1 cellular context compared by ENCODE assay signal in genomic region chr2:219207884-219208740, GRCh38.
A peak's percentile ranks its signal among the peaks of the same experiment; 100 is the strongest.
TF ChIP-seq lines count a peak whose summit lies in the region.

No MANE protein-coding gene starts in this region.

TF ChIP-seq in IMR-90, 13 proteins besides CTCF, POLR2A, EP300 and RAD21:
- TF ChIP-seq BHLHE40 (IDR thresholded peaks at IDR 0.05; ENCODE audit: low read depth, low read length): peak; percentile 16; the same call in 1 of the 2 replicates
- TF ChIP-seq FOS (IDR thresholded peaks at IDR 0.05; ENCODE audit: low read depth, low read length): no peak
TF ChIP-seq in IMR-90: peak in this region for 1.
